29 cellular contexts compared by ENCODE assay signal in the genomic region with DNA sequence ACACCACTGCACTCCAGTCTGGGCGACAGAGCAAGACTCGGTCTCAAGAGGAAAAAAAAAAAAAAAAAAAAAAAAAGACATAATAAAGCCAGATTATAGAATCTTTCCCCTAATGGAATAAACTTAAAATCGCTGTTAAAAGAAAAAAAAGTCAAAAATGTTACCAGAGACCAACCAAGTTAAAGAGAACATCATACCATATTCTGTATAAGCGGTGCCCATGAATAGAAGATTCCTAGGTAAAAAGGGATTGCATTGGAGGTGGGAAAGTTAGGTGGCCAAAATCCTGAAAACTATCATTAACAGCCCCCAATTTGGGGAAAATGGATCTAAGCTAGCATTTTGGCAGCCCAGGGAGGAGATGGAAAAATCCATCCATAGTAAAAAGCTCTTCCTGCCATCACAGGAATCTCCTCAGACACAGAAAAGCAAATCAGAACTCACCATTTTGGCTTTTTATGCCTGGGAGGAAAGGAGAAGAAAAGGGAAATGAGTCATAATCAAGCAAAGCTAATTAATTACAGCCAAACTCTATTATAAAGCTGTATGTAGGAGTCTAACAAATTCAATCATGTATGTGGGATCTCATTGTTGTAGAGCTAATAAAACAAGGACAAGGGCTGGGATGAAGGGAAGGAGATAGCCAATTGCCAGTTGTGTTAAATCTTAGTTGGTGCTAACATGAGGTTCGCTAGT.
"Had no signal": no experiment of that assay in that cellular context is flagged by ENCODE, and none has a peak within 500 bp of the region (broad histone marks: within the 10 kb centered on the region; RNA-seq: fewer than 3 reads in every experiment).

No MANE protein-coding gene starts in this region.

- H3K4me1 Mint-ChIP-seq: activated B cell treated with CpG ODN at 0.5 μM for 24 hours; activated CD4-positive, alpha-beta T cell treated with anti-CD3 and anti-CD28 coated beads, Interleukin-2, amount 10 ng/mL, durations not matched to agents 24 days and 14 days; activated CD8-positive, alpha-beta memory T cell treated with anti-CD3 and anti-CD28 coated beads, Interleukin-2, amount 10 ng/mL, durations not matched to agents 7 days and 5 days; activated naive CD4-positive, alpha-beta T cell treated with anti-CD3 and anti-CD28 coated beads, Interleukin-2, amount 50 U/mL, for 24 hours had no signal

- H3K27me3 Mint-ChIP-seq: activated B cell treated with CpG ODN at 0.5 μM for 24 hours; activated CD4-positive, alpha-beta T cell treated with anti-CD3 and anti-CD28 coated beads, Interleukin-2, amount 10 ng/mL, durations not matched to agents 24 days and 14 days; activated CD8-positive, alpha-beta memory T cell treated with anti-CD3 and anti-CD28 coated beads, Interleukin-2, amount 10 ng/mL, durations not matched to agents 7 days and 5 days; activated naive CD4-positive, alpha-beta T cell treated with anti-CD3 and anti-CD28 coated beads, Interleukin-2, amount 50 U/mL, for 24 hours; activated T-cell treated with anti-CD3 and anti-CD28 coated beads, Interleukin-2, amount 50 U/mL, for 24 hours; T-helper 17 cell had no signal

- DNase-seq: activated B cell treated with CpG ODN at 0.5 μM for 24 hours; activated CD4-positive, alpha-beta T cell treated with anti-CD3 and anti-CD28 coated beads for 1 hour; activated CD4-positive, alpha-beta T cell treated with anti-CD3 and anti-CD28 coated beads, Interleukin-2, amount 10 ng/mL, durations not matched to agents 24 days and 14 days; activated CD4-positive, alpha-beta T cell treated with anti-CD3 and anti-CD28 coated beads, Interleukin-2, amount 50 U/mL, for 48 hours; activated CD8-positive, alpha-beta memory T cell treated with anti-CD3 and anti-CD28 coated beads, Interleukin-2, amount 10 ng/mL, durations not matched to agents 7 days and 5 days; activated effector memory CD4-positive, alpha-beta T cell treated with Interleukin-2 at 50 U/mL for 16 hours; activated naive CD4-positive, alpha-beta T cell; activated T-cell treated with anti-CD3 and anti-CD28 coated beads, Interleukin-2, amount 50 U/mL, for 24 hours; aorta; body of pancreas; central memory CD4-positive, alpha-beta T cell; MG63; MV-4-11; NCI-H1092 treated with DMSO at 0.1 percent for 48 hours; NCI-H1417 treated with DMSO at 0.1 percent for 48 hours; NCI-H1694; NCI-H2029; NCI-H345; NCI-H510A; NCI-H69; NK-92 treated with Interleukin-12 subunit alpha and Interleukin-12 subunit beta, amount 100 ng/mL, for 24 hours; Peyer's patch; SHP77; T-helper 17 cell; T-helper 9 cell had no signal

- ATAC-seq: activated CD8-positive, alpha-beta memory T cell treated with anti-CD3 and anti-CD28 coated beads, Interleukin-2, amount 10 ng/mL, durations not matched to agents 7 days and 5 days; body of pancreas; T-helper 17 cell had no signal

- H3K4me1 ChIP-seq: body of pancreas, Peyer's patch had no signal

- H3K27me3 ChIP-seq: body of pancreas, MG63, Peyer's patch, SJSA1 had no signal

- H3K4me3 ChIP-seq: body of pancreas, MG63, Peyer's patch, SJSA1 had no signal

- H3K27ac Mint-ChIP-seq: activated B cell treated with CpG ODN at 0.5 μM for 24 hours; activated CD4-positive, alpha-beta T cell treated with anti-CD3 and anti-CD28 coated beads, Interleukin-2, amount 10 ng/mL, durations not matched to agents 24 days and 14 days; activated CD8-positive, alpha-beta memory T cell treated with anti-CD3 and anti-CD28 coated beads, Interleukin-2, amount 10 ng/mL, durations not matched to agents 7 days and 5 days; activated naive CD4-positive, alpha-beta T cell treated with anti-CD3 and anti-CD28 coated beads, Interleukin-2, amount 50 U/mL, for 24 hours; activated T-cell treated with anti-CD3 and anti-CD28 coated beads, Interleukin-2, amount 50 U/mL, for 24 hours; activated T-helper 1 cell treated with anti-CD3 and anti-CD28 coated beads, Interleukin-12 subunit alpha, Interleukin-12 subunit beta, Interleukin-2, Interleukin-4 antibody, amounts not matched to agents 30 ng/mL and 10 ng/mL and 1 ng/mL, durations not matched to agents 14 hours and 24 hours and 36 hours; T-helper 17 cell had no signal

- H3K27ac ChIP-seq: body of pancreas, Peyer's patch, SJSA1 had no signal

- H3K9me3 Mint-ChIP-seq: activated B cell treated with CpG ODN at 0.5 μM for 24 hours; activated naive CD4-positive, alpha-beta T cell treated with anti-CD3 and anti-CD28 coated beads, Interleukin-2, amount 50 U/mL, for 24 hours; activated T-cell treated with anti-CD3 and anti-CD28 coated beads, Interleukin-2, amount 50 U/mL, for 24 hours; activated T-helper 1 cell treated with anti-CD3 and anti-CD28 coated beads, Interleukin-12 subunit alpha, Interleukin-12 subunit beta, Interleukin-2, Interleukin-4 antibody, amounts not matched to agents 30 ng/mL and 10 ng/mL and 1 ng/mL, durations not matched to agents 14 hours and 24 hours and 36 hours had no signal

- H3K4me3 Mint-ChIP-seq: activated B cell treated with CpG ODN at 0.5 μM for 24 hours; activated CD4-positive, alpha-beta T cell treated with anti-CD3 and anti-CD28 coated beads, Interleukin-2, amount 10 ng/mL, durations not matched to agents 24 days and 14 days; activated CD8-positive, alpha-beta memory T cell treated with anti-CD3 and anti-CD28 coated beads, Interleukin-2, amount 10 ng/mL, durations not matched to agents 7 days and 5 days; activated naive CD4-positive, alpha-beta T cell treated with anti-CD3 and anti-CD28 coated beads, Interleukin-2, amount 50 U/mL, for 24 hours; activated T-cell treated with anti-CD3 and anti-CD28 coated beads, Interleukin-2, amount 50 U/mL, for 24 hours; activated T-helper 1 cell treated with anti-CD3 and anti-CD28 coated beads, Interleukin-12 subunit alpha, Interleukin-12 subunit beta, Interleukin-2, Interleukin-4 antibody, amounts not matched to agents 30 ng/mL and 10 ng/mL and 1 ng/mL, durations not matched to agents 14 hours and 24 hours and 36 hours; T-helper 17 cell had no signal

- H3K9me3 ChIP-seq: body of pancreas, MG63, Peyer's patch, SJSA1 had no signal

- H3K36me3 ChIP-seq: MG63, Peyer's patch, SJSA1 had no signal

- FAIRE-seq: bronchial epithelial cell had no signal
